In the genomic region with DNA sequence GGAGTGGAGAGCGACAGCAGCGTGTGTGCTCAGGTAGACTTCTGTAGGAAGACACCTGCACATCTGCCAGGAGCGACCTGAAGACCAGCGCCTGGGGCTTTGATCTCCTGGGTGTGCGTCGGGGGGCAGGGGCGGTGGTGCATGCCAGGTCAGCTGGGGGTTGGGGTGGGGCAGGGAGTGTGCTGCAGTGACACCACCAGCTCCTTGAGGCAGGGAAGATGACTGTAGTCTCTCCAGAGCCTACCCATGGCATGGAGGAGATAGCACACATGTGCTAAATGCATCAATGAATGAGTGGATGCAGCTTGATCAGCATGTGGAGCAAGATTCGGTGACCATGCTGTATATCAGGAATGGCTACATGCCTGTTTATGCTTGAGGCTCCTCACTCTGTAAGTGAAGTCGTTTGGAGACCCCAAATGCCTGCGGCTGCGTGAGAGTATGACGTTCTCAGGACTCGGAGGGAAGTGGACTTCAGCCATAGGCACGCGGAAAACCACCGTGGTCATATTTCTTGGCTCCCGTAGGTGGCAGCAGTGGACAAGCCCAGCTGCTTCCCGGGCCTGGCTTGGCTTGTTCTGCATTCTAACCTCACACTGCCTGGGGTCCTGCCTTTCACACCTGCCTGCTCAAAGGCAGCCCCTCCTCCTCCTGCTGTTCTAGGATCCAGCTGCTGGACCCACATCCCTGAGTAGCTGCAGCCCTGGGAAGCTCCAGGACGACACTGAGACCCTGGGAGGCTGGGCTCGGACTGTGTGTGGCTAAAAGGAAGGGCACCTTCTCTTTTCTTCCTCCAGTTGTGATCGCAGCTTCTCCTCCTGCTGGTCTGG, we compare ENCODE assay signal across 8 cellular contexts. TPM values are rescaled to one million over a fixed set of nuclear protein-coding genes. Genes with fewer than 3 reads are reported as not detected.
DNase-seq lines count a peak whose midpoint lies in the region; ATAC-seq and TF ChIP-seq lines count a peak whose summit lies in the region.

No MANE protein-coding gene starts in this region.

- DNase-seq in BJ (ENCODE audit: low read depth) (no peak), PC-9 (peak in 1 of 2 experiments; percentile 41), cardiac muscle cell (ENCODE audit: low read depth in 1 of 2, low spot score in 1 of 2) (peak; percentile 75 to 82), trophoblast cell (peak; percentile 56 to 80)
- peak; percentile 65 for DNase-seq in activated naive CD4-positive, alpha-beta T cell treated with anti-CD3 and anti-CD28 coated beads for 36 hours

- H3K27ac ChIP-seq in KMS-11 (no peak overlapping the region), PC-9 (no peak overlapping the region), cardiac muscle cell (no peak overlapping the region), trophoblast cell (ENCODE audit: low read depth, low read length) (no peak overlapping the region)

- H3K4me3 Mint-ChIP-seq in activated naive CD4-positive, alpha-beta T cell treated with anti-CD3 and anti-CD28 coated beads for 36 hours = no peak overlapping the region

- H3K4me2 ChIP-seq in KMS-11 (peak overlapping the region; percentile 60), PC-9 (no peak overlapping the region), trophoblast cell (ENCODE audit: low read length) (no peak overlapping the region)

- no peak overlapping the region for H2AK5ac ChIP-seq in trophoblast cell (ENCODE audit: low read length)

- H3K4me1 ChIP-seq in KMS-11 (ENCODE audit: low read depth, poor library complexity, severe bottlenecking) (no peaks in the 10 kb centered on the region), PC-9 (replicated peaks; ENCODE audit: insufficient read depth) (no peaks in the 10 kb centered on the region), cardiac muscle cell (ENCODE audit: low read depth) (no peaks in the 10 kb centered on the region), trophoblast cell (ENCODE audit: control insufficient read depth in 1 of 2, insufficient read depth in 2 of 2, low read length in 2 of 2) (no peaks in the 10 kb centered on the region)

- no peak overlapping the region for H4K12ac ChIP-seq in trophoblast cell (ENCODE audit: low read depth, low read length)

- intact Hi-C loops in PC-9 (cut with micrococcal nuclease; ENCODE audit: unreplicated experiment) = no loop called here
- intact Hi-C loops in activated naive CD4-positive, alpha-beta T cell treated with anti-CD3 and anti-CD28 coated beads for 36 hours (cut with micrococcal nuclease) = loop anchor here (5.0 to 10.0 kb wide), 2 partner anchors 503 to 945 kb away; no protein-coding TSS in a partner anchor

- no peaks in the 10 kb centered on the region for H3K9me3 Mint-ChIP-seq in activated naive CD4-positive, alpha-beta T cell treated with anti-CD3 and anti-CD28 coated beads for 36 hours

- no peaks in the 10 kb centered on the region for H3K27me3 ChIP-seq in BJ (ENCODE audit: control insufficient read depth, insufficient read depth, low read length)
- no peaks in the 10 kb centered on the region for H3K27me3 ChIP-seq in KMS-11 (ENCODE audit: insufficient read depth, low read depth)
- H3K27me3 ChIP-seq in PC-9 (ENCODE audit: insufficient read depth, low read depth) = peaks cover 52% of the 10 kb centered on the region
- no peaks in the 10 kb centered on the region for H3K27me3 ChIP-seq in cardiac muscle cell
- no peaks in the 10 kb centered on the region for H3K27me3 ChIP-seq in trophoblast cell (ENCODE audit: insufficient read depth, low read length)

- TF ChIP-seq CTCF in BJ (IDR thresholded peaks at IDR 0.05; ENCODE audit: insufficient read depth, low read depth, low read length) (peak; percentile 89), KMS-11 (conservative IDR thresholded peaks at IDR 0.05; ENCODE audit: low read depth, low read length) (peak; percentile 79), PC-9 (conservative IDR thresholded peaks at IDR 0.05) (peak; percentile 82), cardiac muscle cell (IDR thresholded peaks at IDR 0.05; ENCODE audit: low read depth, low read length) (peak; percentile 82)

- no peaks in the 10 kb centered on the region for H3K4me1 Mint-ChIP-seq in activated naive CD4-positive, alpha-beta T cell treated with anti-CD3 and anti-CD28 coated beads for 36 hours (ENCODE audit: low read depth)

- H2BK12ac ChIP-seq in trophoblast cell (ENCODE audit: low read length) = no peak overlapping the region

- CTCF ChIA-PET in BJ (lab: Yijun Ruan, JAX) = interaction anchor here (0.5 to 3.7 kb wide), 36 partner anchors 9 to 1677 kb away, joined by 3 to 30 read pairs (median 4); partner anchors contain the start of gene UNC5CL
- CTCF ChIA-PET in PC-9 (lab: Charles Lee) = no interaction called here
- CTCF ChIA-PET in activated naive CD4-positive, alpha-beta T cell treated with anti-CD3 and anti-CD28 coated beads for 36 hours (lab: Charles Lee) = interaction anchor here (0.6 to 2.1 kb wide), 8 partner anchors 13 to 574 kb away, joined by 3 to 8 read pairs (median 3); no protein-coding TSS in a partner anchor

- no peak overlapping the region for H3K23ac ChIP-seq in trophoblast cell (ENCODE audit: low read length)

- no peak overlapping the region for H2BK5ac ChIP-seq in trophoblast cell (ENCODE audit: low read depth, low read length, poor library complexity)

- H4K20me1 ChIP-seq in KMS-11 (ENCODE audit: insufficient read depth) (no peaks in the 10 kb centered on the region), PC-9 (ENCODE audit: insufficient read depth) (no peaks in the 10 kb centered on the region)

- H3K79me2 ChIP-seq in KMS-11 (ENCODE audit: insufficient read depth, low read depth) (no peaks in the 10 kb centered on the region), PC-9 (ENCODE audit: low read depth) (no peaks in the 10 kb centered on the region), trophoblast cell (ENCODE audit: control insufficient read depth, insufficient read depth, low read length, poor library complexity) (no peaks in the 10 kb centered on the region)

- BruUV-seq in PC-9 (replicated peaks; lab: Mats Ljungman, UMichigan) = no TSS peak

- H3K27me3 Mint-ChIP-seq in activated naive CD4-positive, alpha-beta T cell treated with anti-CD3 and anti-CD28 coated beads for 36 hours (ENCODE audit: low read depth) = peaks cover 9% of the 10 kb centered on the region

- no peak overlapping the region for H2BK120ac ChIP-seq in trophoblast cell (ENCODE audit: insufficient read depth, low read length, poor library complexity)

- no peak overlapping the region for H3K18ac ChIP-seq in trophoblast cell (ENCODE audit: low read length)

- no peaks in the 10 kb centered on the region for H3K9me2 ChIP-seq in PC-9 (ENCODE audit: insufficient read depth)

- no peak overlapping the region for H3K4me3 ChIP-seq in BJ (ENCODE audit: low read depth, low read length)
- no peak overlapping the region for H3K4me3 ChIP-seq in KMS-11 (IDR thresholded peaks at IDR 0.05; ENCODE audit: insufficient read depth, low read depth, low read length)
- H3K4me3 ChIP-seq in PC-9 = no peak overlapping the region
- no peak overlapping the region for H3K4me3 ChIP-seq in cardiac muscle cell
- H3K4me3 ChIP-seq in trophoblast cell (ENCODE audit: low read depth, low read length) = no peak overlapping the region

- peak overlapping the region; percentile 87 for H2AFZ ChIP-seq in KMS-11 (ENCODE audit: low read depth)
- H2AFZ ChIP-seq in PC-9 = no peak overlapping the region
- H2AFZ ChIP-seq in trophoblast cell (ENCODE audit: insufficient read depth, low read length, poor library complexity) = no peak overlapping the region

- H3K9me3 ChIP-seq in PC-9 (ENCODE audit: insufficient read depth, low read depth) (no peaks in the 10 kb centered on the region), cardiac muscle cell (ENCODE audit: low read depth) (no peaks in the 10 kb centered on the region), trophoblast cell (ENCODE audit: insufficient read depth, low read depth, low read length) (no peaks in the 10 kb centered on the region)

- H3K9ac ChIP-seq in KMS-11 (no peak overlapping the region), trophoblast cell (ENCODE audit: low read length) (no peak overlapping the region)

- no peak overlapping the region for H3K27ac Mint-ChIP-seq in activated naive CD4-positive, alpha-beta T cell treated with anti-CD3 and anti-CD28 coated beads for 36 hours

- ATAC-seq in GM19035 (IDR thresholded peaks at IDR 0.05; ENCODE audit: unreplicated experiment) (peak; percentile 55), HG03025 (IDR thresholded peaks at IDR 0.05; ENCODE audit: low FRiP score, unreplicated experiment) (no peak)

- H3K36me3 ChIP-seq in BJ (ENCODE audit: control insufficient read depth, insufficient read depth, low read length) = no peaks in the 10 kb centered on the region
- no peaks in the 10 kb centered on the region for H3K36me3 ChIP-seq in KMS-11 (ENCODE audit: insufficient read depth)
- H3K36me3 ChIP-seq in PC-9 (ENCODE audit: low read depth) = no peaks in the 10 kb centered on the region
- H3K36me3 ChIP-seq in cardiac muscle cell = no peaks in the 10 kb centered on the region
- H3K36me3 ChIP-seq in trophoblast cell (ENCODE audit: control insufficient read depth in 1 of 2, insufficient read depth in 2 of 2, low read length in 2 of 2) = no peaks in the 10 kb centered on the region

- H4K91ac ChIP-seq in trophoblast cell (ENCODE audit: low read depth, low read length) = no peak overlapping the region

- no peak overlapping the region for H4K8ac ChIP-seq in trophoblast cell (ENCODE audit: low read depth, low read length)

- H3K36me3 Mint-ChIP-seq in activated naive CD4-positive, alpha-beta T cell treated with anti-CD3 and anti-CD28 coated beads for 36 hours (ENCODE audit: low read depth) = no peaks in the 10 kb centered on the region

- POLR2A ChIA-PET in BJ (lab: Charles Lee) = no interaction called here
- POLR2A ChIA-PET in PC-9 (lab: Charles Lee; ENCODE audit: unreplicated experiment) = no interaction called here

- no CpG with 5 or more reads among the region's 21 CpGs for WGBS in trophoblast cell (ENCODE audit: extremely low coverage, insufficient coverage, insufficient read length)

- H3K4ac ChIP-seq in trophoblast cell (ENCODE audit: low read depth, low read length) = no peak overlapping the region

- no peaks in the 10 kb centered on the region for H3F3A ChIP-seq in PC-9 (ENCODE audit: insufficient read depth, low read depth)

- H3K14ac ChIP-seq in trophoblast cell (ENCODE audit: low read length) = no peak overlapping the region

- H3K79me1 ChIP-seq in trophoblast cell (ENCODE audit: low read length) = no peaks in the 10 kb centered on the region

RNA-seq across cellular contexts. Expression of gene KCNK16, which starts 39.4 kb away (rescaled TPM):
- polyA plus RNA-seq in BJ (2011; rRNA removed) (not detected in 2 replicates), cardiac muscle cell (not detected in 2 replicates)
- not detected in 2 replicates for polyA minus RNA-seq in BJ (2011; rRNA and poly(A)+ RNA removed)
- total RNA-seq in PC-9 (2021) (not detected in 2 replicates), cardiac muscle cell (not detected in 2 replicates)
- not detected for total RNA-seq in activated naive CD4-positive, alpha-beta T cell treated with anti-CD3 and anti-CD28 coated beads for 36 hours
- polyA plus RNA-seq in trophoblast cell (2013) = not detected in 2 replicates

RNA-seq across cellular contexts. Expression of gene KCNK17, which starts 47.7 kb away (rescaled TPM):
- polyA plus RNA-seq in BJ (2011; rRNA removed) = not detected in 2 replicates
- polyA minus RNA-seq in BJ (2011; rRNA and poly(A)+ RNA removed) = not detected in 2 replicates
- not detected in 2 replicates for total RNA-seq in PC-9 (2021)
- not detected for total RNA-seq in activated naive CD4-positive, alpha-beta T cell treated with anti-CD3 and anti-CD28 coated beads for 36 hours
- not detected in 2 replicates for total RNA-seq in cardiac muscle cell
- not detected in 2 replicates for polyA plus RNA-seq in cardiac muscle cell
- not detected in 2 replicates for polyA plus RNA-seq in trophoblast cell (2013)
